In genomic region chr5:9363026-9363793, GRCh38 we compare ENCODE assay signal across 13 cellular contexts.
DNase-seq lines count a peak whose midpoint lies in the region; ATAC-seq and TF ChIP-seq lines count a peak whose summit lies in the region.
"Had no signal": no experiment of that assay in that cellular context is flagged by ENCODE, and none has a peak within 500 bp of the region (broad histone marks: within the 10 kb centered on the region; RNA-seq: fewer than 3 reads in every experiment).

No MANE protein-coding gene starts in this region.

- TF ChIP-seq CTCF in GM10266 (IDR thresholded peaks at IDR 0.05; ENCODE audit: control insufficient read depth, insufficient read depth, low read depth, missing control alignments) (no peak), ascending aorta (IDR thresholded peaks at IDR 0.05) (no peak)

- peak overlapping the region in 1 of 2 donors; percentile 3 for H3K4me3 ChIP-seq in ascending aorta

- ATAC-seq in GM19463 (IDR thresholded peaks at IDR 0.05; ENCODE audit: unreplicated experiment) (peak; percentile 38), HG03066 (IDR thresholded peaks at IDR 0.05; ENCODE audit: low read depth, unreplicated experiment) (peak; percentile 40)

- DNase-seq in GM10266 (ENCODE audit: extremely low spot score) = peak; percentile 31
- DNase-seq in ascending aorta (ENCODE audit: low spot score in 2 of 2) = no peak
- no peak for DNase-seq in OCI-M2 (lab: John Stamatoyannopoulos, UW; ENCODE audit: unreplicated experiment)
- no peak for DNase-seq in NCI-H1417 (lab: John Stamatoyannopoulos, UW)
- DNase-seq in SW 1271 (lab: John Stamatoyannopoulos, UW) = no peak
- no peak for DNase-seq in dedifferentiated amniotic fluid mesenchymal stem cell (ENCODE audit: extremely low spot score)
- DNase-seq: activated T-cell treated with anti-CD3 and anti-CD28 coated beads, Interleukin-2, amount 50 U/mL, for 1 hour; CD4-positive, CD25-positive, alpha-beta regulatory T cell; effector memory CD4-positive, alpha-beta T cell; left cardiac atrium; NCI-H1048 had no signal

- no peaks in the 10 kb centered on the region for H3K27me3 ChIP-seq in ascending aorta

- H3K9me3 ChIP-seq in ascending aorta = no peaks in the 10 kb centered on the region

- peaks cover 0 to 9% of the 10 kb centered on the region in 2 donors for H3K4me1 ChIP-seq in ascending aorta

- H3K27ac ChIP-seq in ascending aorta = peak overlapping the region; percentile 58 to 75

- intact Hi-C loops in ascending aorta (cut with DNase I) = loop anchor here (5.0 kb wide), 1 partner anchor 179 kb away; no protein-coding TSS in a partner anchor

- H3K36me3 ChIP-seq in ascending aorta = no peaks in the 10 kb centered on the region
